ENCODE assay signal across 1 cellular context in genomic region chr5:80211292-80211691, GRCh38.
A peak's percentile ranks its signal among the peaks of the same experiment; 100 is the strongest.
TF ChIP-seq lines count a peak whose summit lies in the region.

No MANE protein-coding gene starts in this region.

TF ChIP-seq in K562, 482 proteins besides CTCF, POLR2A, EP300 and RAD21 (continued from another document):
- TF ChIP-seq CBFA2T3 (IDR thresholded peaks at IDR 0.05) (peak; percentile 48; the same call in 1 of the 2 replicates), RBM25 (IDR thresholded peaks at IDR 0.05; ENCODE audit: low read depth, low read length, severe bottlenecking) (no peak), MEIS2 (IDR thresholded peaks at IDR 0.05; ENCODE audit: partially characterized antibody) (peak; percentile 53), YBX1 (IDR thresholded peaks at IDR 0.05) (no peak), HCFC1 (IDR thresholded peaks at IDR 0.05; ENCODE audit: low read depth, low read length) (no peak), CEBPZ (IDR thresholded peaks at IDR 0.05; ENCODE audit: borderline replicate concordance, low read depth, low read length) (no peak), GTF3C2 (IDR thresholded peaks at IDR 0.05; ENCODE audit: borderline replicate concordance, extremely low read depth, insufficient read length) (no peak), CBFA2T2 (conservative IDR thresholded peaks at IDR 0.05) (0 out of 2 replicates have a peak, but pooled peaks have one; percentile 28), GATAD2A (IDR thresholded peaks at IDR 0.05) (no peak), ELF2 (CRISPR knock-in tag; IDR thresholded peaks at IDR 0.05) (no peak), ID3 (CRISPR knock-in tag; IDR thresholded peaks at IDR 0.05) (no peak), ID3 (tag; IDR thresholded peaks at IDR 0.05) (no peak), ZNF12 (CRISPR knock-in tag; IDR thresholded peaks at IDR 0.05) (no peak)
